1 cellular context compared by ENCODE assay signal in genomic region chr5:150700600-150701377, GRCh38.
TF ChIP-seq lines count a peak whose summit lies in the region.

TSS of gene RBM22 (minus strand) at chr5:150701062. CDS start at chr5:150700985, 77 bp downstream.

TF ChIP-seq in K562, 482 proteins besides CTCF, POLR2A, EP300 and RAD21 (continued from another document and continues in another):
- TF ChIP-seq, protein P1, sequence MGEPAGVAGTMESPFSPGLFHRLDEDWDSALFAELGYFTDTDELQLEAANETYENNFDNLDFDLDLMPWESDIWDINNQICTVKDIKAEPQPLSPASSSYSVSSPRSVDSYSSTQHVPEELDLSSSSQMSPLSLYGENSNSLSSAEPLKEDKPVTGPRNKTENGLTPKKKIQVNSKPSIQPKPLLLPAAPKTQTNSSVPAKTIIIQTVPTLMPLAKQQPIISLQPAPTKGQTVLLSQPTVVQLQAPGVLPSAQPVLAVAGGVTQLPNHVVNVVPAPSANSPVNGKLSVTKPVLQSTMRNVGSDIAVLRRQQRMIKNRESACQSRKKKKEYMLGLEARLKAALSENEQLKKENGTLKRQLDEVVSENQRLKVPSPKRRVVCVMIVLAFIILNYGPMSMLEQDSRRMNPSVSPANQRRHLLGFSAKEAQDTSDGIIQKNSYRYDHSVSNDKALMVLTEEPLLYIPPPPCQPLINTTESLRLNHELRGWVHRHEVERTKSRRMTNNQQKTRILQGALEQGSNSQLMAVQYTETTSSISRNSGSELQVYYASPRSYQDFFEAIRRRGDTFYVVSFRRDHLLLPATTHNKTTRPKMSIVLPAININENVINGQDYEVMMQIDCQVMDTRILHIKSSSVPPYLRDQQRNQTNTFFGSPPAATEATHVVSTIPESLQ (CRISPR knock-in tag; IDR thresholded peaks at IDR 0.05): peak; percentile 93; the same call in 1 of the 2 replicates
- TF ChIP-seq ZBTB8A (IDR thresholded peaks at IDR 0.05; ENCODE audit: partially characterized antibody) (no peak), BCL6 (CRISPR knock-in tag; IDR thresholded peaks at IDR 0.05) (no peak), SMAD1 (IDR thresholded peaks at IDR 0.05; ENCODE audit: low read depth, low read length, partially characterized antibody) (peak; percentile 35), ZNF695 (CRISPR knock-in tag; IDR thresholded peaks at IDR 0.05) (no peak), HDGF (IDR thresholded peaks at IDR 0.05) (no peak), ZNF24 (IDR thresholded peaks at IDR 0.05) (no peak), SIN3B (IDR thresholded peaks at IDR 0.05; ENCODE audit: low read depth) (peak; percentile 80), ELK1 (CRISPR knock-in tag; IDR thresholded peaks at IDR 0.05) (no peak), PML (IDR thresholded peaks at IDR 0.05; ENCODE audit: low read length) (0 out of 2 replicates have a peak, but pooled peaks have one; percentile 69), DACH1 (IDR thresholded peaks at IDR 0.05; ENCODE audit: partially characterized antibody) (no peak), ZNF140 (CRISPR knock-in tag; IDR thresholded peaks at IDR 0.05) (no peak), HEY1 (CRISPR knock-in tag; IDR thresholded peaks at IDR 0.05; ENCODE audit: borderline replicate concordance) (no peak), HMG20B (CRISPR knock-in tag; IDR thresholded peaks at IDR 0.05) (no peak), POLR2AphosphoS2 (IDR thresholded peaks at IDR 0.05; ENCODE audit: low read length) (peak; percentile 45; the same call in 1 of the 2 replicates), PHF21A (IDR thresholded peaks at IDR 0.05; ENCODE audit: borderline replicate concordance, low read depth) (no peak), NCOA2 (IDR thresholded peaks at IDR 0.05; ENCODE audit: partially characterized antibody in 2 of 2) (no peak), FOXA3 (CRISPR knock-in tag; conservative IDR thresholded peaks at IDR 0.05 in 1 of 2, IDR thresholded peaks at IDR 0.05 in 1 of 2) (0 out of 4 replicates have a peak, but pooled peaks of 1 of the 2 experiments have one; percentile 26), MCM7 (IDR thresholded peaks at IDR 0.05) (no peak), NR2F6 (CRISPR knock-in tag; IDR thresholded peaks at IDR 0.05) (no peak), TAF1 (IDR thresholded peaks at IDR 0.05; ENCODE audit: control insufficient read depth, extremely low read depth, insufficient read depth, low read length, severe bottlenecking) (peak; percentile 82), CBFA2T2 (conservative IDR thresholded peaks at IDR 0.05) (no peak), CHCHD3 (CRISPR knock-in tag; IDR thresholded peaks at IDR 0.05) (no peak), TSHZ1 (CRISPR knock-in tag; IDR thresholded peaks at IDR 0.05) (no peak), SRSF9 (IDR thresholded peaks at IDR 0.05; ENCODE audit: borderline replicate concordance, low read depth, low read length) (no peak), TBP (optimal IDR thresholded peaks at IDR 0.05; ENCODE audit: low read depth, low read length) (peak; percentile 83), POLR2AphosphoS5 (IDR thresholded peaks at IDR 0.05; ENCODE audit: control insufficient read depth, insufficient read depth, low read depth, low read length) (peak; percentile 84; the same call in 1 of the 2 replicates), POLR2G (IDR thresholded peaks at IDR 0.05; ENCODE audit: low read depth, low read length) (peak; percentile 90), ZNF76 (CRISPR knock-in tag; IDR thresholded peaks at IDR 0.05; ENCODE audit: borderline replicate concordance) (peak; percentile 55; the same call in 1 of the 2 replicates), SMARCA5 (IDR thresholded peaks at IDR 0.05) (0 out of 2 replicates have a peak, but pooled peaks have one; percentile 47), ZC3H4 (CRISPR knock-in tag; IDR thresholded peaks at IDR 0.05; ENCODE audit: borderline replicate concordance) (no peak), TEAD2 (tag; IDR thresholded peaks at IDR 0.05) (no peak), RFX7 (CRISPR knock-in tag; IDR thresholded peaks at IDR 0.05) (no peak), ZNF699 (CRISPR knock-in tag; IDR thresholded peaks at IDR 0.05; ENCODE audit: insufficient replicate concordance) (no peak), ZKSCAN3 (CRISPR knock-in tag; IDR thresholded peaks at IDR 0.05) (no peak), PCBP1 (IDR thresholded peaks at IDR 0.05; ENCODE audit: low read depth, low read length, poor library complexity, severe bottlenecking) (no peak), NFE2L1 (tag; IDR thresholded peaks at IDR 0.05; ENCODE audit: borderline replicate concordance, low read depth) (no peak), GABPA (tag; conservative IDR thresholded peaks at IDR 0.05; ENCODE audit: low read depth) (peak; percentile 93), ZFPM2 (CRISPR knock-in tag; IDR thresholded peaks at IDR 0.05) (0 out of 2 replicates have a peak, but pooled peaks have one; percentile 49), THRB (CRISPR knock-in tag; conservative IDR thresholded peaks at IDR 0.05) (no peak), ZNF12 (CRISPR knock-in tag; IDR thresholded peaks at IDR 0.05) (no peak; the same call in 1 of the 2 replicates), NFE2 (IDR thresholded peaks at IDR 0.05; ENCODE audit: low read depth) (no peak), MAFK (IDR thresholded peaks at IDR 0.05; ENCODE audit: low read length) (no peak), ADNP (tag; IDR thresholded peaks at IDR 0.05) (no peak), MTF1 (CRISPR knock-in tag; IDR thresholded peaks at IDR 0.05; ENCODE audit: borderline replicate concordance) (no peak), SP2 (IDR thresholded peaks at IDR 0.05; ENCODE audit: extremely low read depth, low read depth, low read length, poor library complexity, severe bottlenecking) (peak; percentile 40), DIDO1 (tag; IDR thresholded peaks at IDR 0.05; ENCODE audit: low read depth) (peak; percentile 66), ZNF583 (CRISPR knock-in tag; IDR thresholded peaks at IDR 0.05) (no peak), TAL1 (IDR thresholded peaks at IDR 0.05) (no peak)
- TF ChIP-seq, protein P2, sequence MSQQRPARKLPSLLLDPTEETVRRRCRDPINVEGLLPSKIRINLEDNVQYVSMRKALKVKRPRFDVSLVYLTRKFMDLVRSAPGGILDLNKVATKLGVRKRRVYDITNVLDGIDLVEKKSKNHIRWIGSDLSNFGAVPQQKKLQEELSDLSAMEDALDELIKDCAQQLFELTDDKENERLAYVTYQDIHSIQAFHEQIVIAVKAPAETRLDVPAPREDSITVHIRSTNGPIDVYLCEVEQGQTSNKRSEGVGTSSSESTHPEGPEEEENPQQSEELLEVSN (IDR thresholded peaks at IDR 0.05; ENCODE audit: borderline replicate concordance in 1 of 2, extremely low read depth in 1 of 2, insufficient read depth in 1 of 2, insufficient read length in 1 of 2, low read depth in 1 of 2, low read length in 1 of 2, poor library complexity in 1 of 2, severe bottlenecking in 1 of 2): peak in 1 of 2 experiments; percentile 22
- TF ChIP-seq, protein P3, sequence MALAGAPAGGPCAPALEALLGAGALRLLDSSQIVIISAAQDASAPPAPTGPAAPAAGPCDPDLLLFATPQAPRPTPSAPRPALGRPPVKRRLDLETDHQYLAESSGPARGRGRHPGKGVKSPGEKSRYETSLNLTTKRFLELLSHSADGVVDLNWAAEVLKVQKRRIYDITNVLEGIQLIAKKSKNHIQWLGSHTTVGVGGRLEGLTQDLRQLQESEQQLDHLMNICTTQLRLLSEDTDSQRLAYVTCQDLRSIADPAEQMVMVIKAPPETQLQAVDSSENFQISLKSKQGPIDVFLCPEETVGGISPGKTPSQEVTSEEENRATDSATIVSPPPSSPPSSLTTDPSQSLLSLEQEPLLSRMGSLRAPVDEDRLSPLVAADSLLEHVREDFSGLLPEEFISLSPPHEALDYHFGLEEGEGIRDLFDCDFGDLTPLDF (CRISPR knock-in tag; IDR thresholded peaks at IDR 0.05): 0 out of 2 replicates have a peak, but pooled peaks have one; percentile 39
- TF ChIP-seq, protein P4, sequence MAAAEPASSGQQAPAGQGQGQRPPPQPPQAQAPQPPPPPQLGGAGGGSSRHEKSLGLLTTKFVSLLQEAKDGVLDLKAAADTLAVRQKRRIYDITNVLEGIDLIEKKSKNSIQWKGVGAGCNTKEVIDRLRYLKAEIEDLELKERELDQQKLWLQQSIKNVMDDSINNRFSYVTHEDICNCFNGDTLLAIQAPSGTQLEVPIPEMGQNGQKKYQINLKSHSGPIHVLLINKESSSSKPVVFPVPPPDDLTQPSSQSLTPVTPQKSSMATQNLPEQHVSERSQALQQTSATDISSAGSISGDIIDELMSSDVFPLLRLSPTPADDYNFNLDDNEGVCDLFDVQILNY (CRISPR knock-in tag; IDR thresholded peaks at IDR 0.05): no peak
- TF ChIP-seq, protein P5, sequence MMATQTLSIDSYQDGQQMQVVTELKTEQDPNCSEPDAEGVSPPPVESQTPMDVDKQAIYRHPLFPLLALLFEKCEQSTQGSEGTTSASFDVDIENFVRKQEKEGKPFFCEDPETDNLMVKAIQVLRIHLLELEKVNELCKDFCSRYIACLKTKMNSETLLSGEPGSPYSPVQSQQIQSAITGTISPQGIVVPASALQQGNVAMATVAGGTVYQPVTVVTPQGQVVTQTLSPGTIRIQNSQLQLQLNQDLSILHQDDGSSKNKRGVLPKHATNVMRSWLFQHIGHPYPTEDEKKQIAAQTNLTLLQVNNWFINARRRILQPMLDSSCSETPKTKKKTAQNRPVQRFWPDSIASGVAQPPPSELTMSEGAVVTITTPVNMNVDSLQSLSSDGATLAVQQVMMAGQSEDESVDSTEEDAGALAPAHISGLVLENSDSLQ (IDR thresholded peaks at IDR 0.05): peak; percentile 43; the same call in 1 of the 2 replicates
- TF ChIP-seq, protein P6, sequence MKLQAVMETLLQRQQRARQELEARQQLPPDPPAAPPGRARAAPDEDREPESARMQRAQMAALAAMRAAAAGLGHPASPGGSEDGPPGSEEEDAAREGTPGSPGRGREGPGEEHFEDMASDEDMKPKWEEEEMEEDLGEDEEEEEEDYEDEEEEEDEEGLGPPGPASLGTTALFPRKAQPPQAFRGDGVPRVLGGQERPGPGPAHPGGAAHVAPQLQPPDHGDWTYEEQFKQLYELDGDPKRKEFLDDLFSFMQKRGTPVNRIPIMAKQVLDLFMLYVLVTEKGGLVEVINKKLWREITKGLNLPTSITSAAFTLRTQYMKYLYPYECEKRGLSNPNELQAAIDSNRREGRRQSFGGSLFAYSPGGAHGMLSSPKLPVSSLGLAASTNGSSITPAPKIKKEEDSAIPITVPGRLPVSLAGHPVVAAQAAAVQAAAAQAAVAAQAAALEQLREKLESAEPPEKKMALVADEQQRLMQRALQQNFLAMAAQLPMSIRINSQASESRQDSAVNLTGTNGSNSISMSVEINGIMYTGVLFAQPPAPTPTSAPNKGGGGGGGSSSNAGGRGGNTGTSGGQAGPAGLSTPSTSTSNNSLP (IDR thresholded peaks at IDR 0.05; ENCODE audit: borderline replicate concordance, low read depth, low read length): no peak
- TF ChIP-seq, protein P7, sequence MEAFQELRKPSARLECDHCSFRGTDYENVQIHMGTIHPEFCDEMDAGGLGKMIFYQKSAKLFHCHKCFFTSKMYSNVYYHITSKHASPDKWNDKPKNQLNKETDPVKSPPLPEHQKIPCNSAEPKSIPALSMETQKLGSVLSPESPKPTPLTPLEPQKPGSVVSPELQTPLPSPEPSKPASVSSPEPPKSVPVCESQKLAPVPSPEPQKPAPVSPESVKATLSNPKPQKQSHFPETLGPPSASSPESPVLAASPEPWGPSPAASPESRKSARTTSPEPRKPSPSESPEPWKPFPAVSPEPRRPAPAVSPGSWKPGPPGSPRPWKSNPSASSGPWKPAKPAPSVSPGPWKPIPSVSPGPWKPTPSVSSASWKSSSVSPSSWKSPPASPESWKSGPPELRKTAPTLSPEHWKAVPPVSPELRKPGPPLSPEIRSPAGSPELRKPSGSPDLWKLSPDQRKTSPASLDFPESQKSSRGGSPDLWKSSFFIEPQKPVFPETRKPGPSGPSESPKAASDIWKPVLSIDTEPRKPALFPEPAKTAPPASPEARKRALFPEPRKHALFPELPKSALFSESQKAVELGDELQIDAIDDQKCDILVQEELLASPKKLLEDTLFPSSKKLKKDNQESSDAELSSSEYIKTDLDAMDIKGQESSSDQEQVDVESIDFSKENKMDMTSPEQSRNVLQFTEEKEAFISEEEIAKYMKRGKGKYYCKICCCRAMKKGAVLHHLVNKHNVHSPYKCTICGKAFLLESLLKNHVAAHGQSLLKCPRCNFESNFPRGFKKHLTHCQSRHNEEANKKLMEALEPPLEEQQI (IDR thresholded peaks at IDR 0.05): no peak
